Comparison of ENCODE assay signal across 6 cellular contexts in genomic region chr14:69065934-69066333, GRCh38.
DNase-seq lines count a peak whose midpoint lies in the region; ATAC-seq, FAIRE-seq and TF ChIP-seq lines count a peak whose summit lies in the region.
"Not testable (repeated sequence)": the region's sequence is repeated elsewhere in the genome, so short reads cannot be mapped to it uniquely, and the experiment has no call there.

No MANE protein-coding gene starts in this region.

- TF ChIP-seq CTCF in IMR-90 (conservative IDR thresholded peaks at IDR 0.05; ENCODE audit: low read depth, low read length); K562 (IDR thresholded peaks at IDR 0.05 in 2 of 3, conservative IDR thresholded peaks at IDR 0.05 in 1 of 3; ENCODE audit: insufficient read depth in 2 of 3, low read depth in 1 of 3, low read length in 3 of 3); neutrophil (IDR thresholded peaks at IDR 0.05): not testable (repeated sequence)

- H3K36me3 ChIP-seq in IMR-90 (ENCODE audit: control insufficient read depth, insufficient read depth, low read length): peaks cover 14% of the 10 kb centered on the region
- H3K36me3 ChIP-seq in K562 (ENCODE audit: control insufficient read depth, insufficient read depth, low read length): peaks cover 28% of the 10 kb centered on the region; the same call in 2 of the 3 replicates
- not testable (repeated sequence) for H3K36me3 ChIP-seq in neutrophil

- H3K4me1 ChIP-seq in IMR-90 (ENCODE audit: control insufficient read depth, insufficient read depth, low read length); K562 (replicated peaks in 1 of 2; ENCODE audit: control insufficient read depth in 2 of 2, insufficient read depth in 2 of 2, low read length in 2 of 2): not testable (repeated sequence)
- peaks cover 49 to 53% of the 10 kb centered on the region in 2 experiments for H3K4me1 ChIP-seq in neutrophil (ENCODE audit: control insufficient read depth in 1 of 2, insufficient read depth in 1 of 2, low read depth in 1 of 2, low read length in 1 of 2)

- H3K27ac ChIP-seq in IMR-90 (ENCODE audit: insufficient read depth, low read length); K562 (ENCODE audit: extremely low read depth, low read depth, low read length): not testable (repeated sequence)
- H3K27ac ChIP-seq in neutrophil: peak overlapping the region; percentile 73

- not testable (repeated sequence) for H3K4me2 ChIP-seq in IMR-90 (ENCODE audit: low read depth, low read length); K562 (ENCODE audit: insufficient read depth, low read length)

- H4K8ac ChIP-seq in IMR-90 (ENCODE audit: low read depth in 2 of 2, low read length in 2 of 2): not testable (repeated sequence)

- not testable (repeated sequence) for H2BK15ac ChIP-seq in IMR-90 (ENCODE audit: low read depth, low read length)

- not testable (repeated sequence) for FAIRE-seq in K562 (lab: Jason Lieb, UNC)

- H3K27ac Mint-ChIP-seq in activated CD8-positive, alpha-beta T cell treated with anti-CD3 and anti-CD28 coated beads, Interleukin-2, amount 10 ng/mL, durations not matched to agents 7 days and 5 days: peak overlapping the region; percentile 25
- H3K27ac Mint-ChIP-seq in activated T-helper 17 cell treated with anti-CD3 and anti-CD28 coated beads, Interleukin-2, amount 50 U/mL, for 72 hours: peak overlapping the region; percentile 35
- H3K27ac Mint-ChIP-seq in activated naive CD8-positive, alpha-beta T cell treated with anti-CD3 and anti-CD28 coated beads, Interleukin-2, amount 50 U/mL, for 24 hours: peak overlapping the region; percentile 60

- H3K4me3 Mint-ChIP-seq in activated CD8-positive, alpha-beta T cell treated with anti-CD3 and anti-CD28 coated beads, Interleukin-2, amount 10 ng/mL, durations not matched to agents 7 days and 5 days; activated naive CD8-positive, alpha-beta T cell treated with anti-CD3 and anti-CD28 coated beads, Interleukin-2, amount 50 U/mL, for 24 hours: not testable (repeated sequence)
- H3K4me3 Mint-ChIP-seq in activated T-helper 17 cell treated with anti-CD3 and anti-CD28 coated beads, Interleukin-2, amount 50 U/mL, for 72 hours: peak overlapping the region; percentile 10

- not testable (repeated sequence) for TF ChIP-seq EP300 in K562 (IDR thresholded peaks at IDR 0.05; ENCODE audit: low read length)

- H3K36me3 Mint-ChIP-seq in activated CD8-positive, alpha-beta T cell treated with anti-CD3 and anti-CD28 coated beads, Interleukin-2, amount 10 ng/mL, durations not matched to agents 7 days and 5 days (ENCODE audit: low read depth): peaks cover 55% of the 10 kb centered on the region
- H3K36me3 Mint-ChIP-seq in activated T-helper 17 cell treated with anti-CD3 and anti-CD28 coated beads, Interleukin-2, amount 50 U/mL, for 72 hours (ENCODE audit: low read depth): peaks cover 89% of the 10 kb centered on the region
- H3K36me3 Mint-ChIP-seq in activated naive CD8-positive, alpha-beta T cell treated with anti-CD3 and anti-CD28 coated beads, Interleukin-2, amount 50 U/mL, for 24 hours (ENCODE audit: low read depth): peaks cover 30% of the 10 kb centered on the region

- peaks cover 8 to 34% of the 10 kb centered on the region in 2 experiments for H3K79me1 ChIP-seq in IMR-90 (ENCODE audit: low read depth in 1 of 2, low read length in 2 of 2)

- H3K9ac ChIP-seq in IMR-90 (ENCODE audit: low read depth, low read length); K562 (ENCODE audit: insufficient read depth in 1 of 2, low read depth in 2 of 2, low read length in 2 of 2): not testable (repeated sequence)

- not testable (repeated sequence) for H2BK20ac ChIP-seq in IMR-90 (ENCODE audit: low read depth, low read length)

- not testable (repeated sequence) for BruUV-seq in IMR-90 (replicated peaks; lab: Mats Ljungman, UMichigan); K562 (replicated peaks; lab: Mats Ljungman, UMichigan)

- not testable (repeated sequence) for H2BK120ac ChIP-seq in IMR-90 (ENCODE audit: low read depth, low read length)

- not testable (repeated sequence) for H3K56ac ChIP-seq in IMR-90 (ENCODE audit: extremely low read depth, insufficient read depth, low read length)

- H2AK9ac ChIP-seq in IMR-90 (replicated peaks; ENCODE audit: low read depth, low read length, poor library complexity): not testable (repeated sequence)

- in situ Hi-C loops in IMR-90 (cut with MboI; ENCODE audit: low sequenced_read_pairs); K562 (cut with MboI): not testable (repeated sequence)

- ATAC-seq in IMR-90 (ENCODE audit: low read depth); activated CD8-positive, alpha-beta T cell treated with anti-CD3 and anti-CD28 coated beads, Interleukin-2, amount 10 ng/mL, durations not matched to agents 7 days and 5 days; activated T-helper 17 cell treated with anti-CD3 and anti-CD28 coated beads, Interleukin-2, amount 50 U/mL, for 72 hours (replicated peaks); activated naive CD8-positive, alpha-beta T cell treated with anti-CD3 and anti-CD28 coated beads, Interleukin-2, amount 50 U/mL, for 24 hours; K562: not testable (repeated sequence)

- H2AK5ac ChIP-seq in IMR-90 (ENCODE audit: low read depth, low read length): not testable (repeated sequence)

- H4K5ac ChIP-seq in IMR-90 (ENCODE audit: low read depth, low read length): not testable (repeated sequence)

- DNase-seq in IMR-90; activated CD8-positive, alpha-beta T cell treated with anti-CD3 and anti-CD28 coated beads, Interleukin-2, amount 10 ng/mL, durations not matched to agents 7 days and 5 days; activated naive CD8-positive, alpha-beta T cell treated with anti-CD3 and anti-CD28 coated beads, Interleukin-2, amount 50 U/mL, for 24 hours; K562 (ENCODE audit: extremely low read depth in 1 of 4, low spot score in 3 of 4): not testable (repeated sequence)

- H3K4ac ChIP-seq in IMR-90 (ENCODE audit: low read depth, low read length): not testable (repeated sequence)

- H3K4me1 Mint-ChIP-seq in activated CD8-positive, alpha-beta T cell treated with anti-CD3 and anti-CD28 coated beads, Interleukin-2, amount 10 ng/mL, durations not matched to agents 7 days and 5 days (ENCODE audit: low read depth); activated T-helper 17 cell treated with anti-CD3 and anti-CD28 coated beads, Interleukin-2, amount 50 U/mL, for 72 hours: not testable (repeated sequence)
- H3K4me1 Mint-ChIP-seq in activated naive CD8-positive, alpha-beta T cell treated with anti-CD3 and anti-CD28 coated beads, Interleukin-2, amount 50 U/mL, for 24 hours: peaks cover 22% of the 10 kb centered on the region

- H3K27me3 Mint-ChIP-seq in activated CD8-positive, alpha-beta T cell treated with anti-CD3 and anti-CD28 coated beads, Interleukin-2, amount 10 ng/mL, durations not matched to agents 7 days and 5 days (ENCODE audit: low read depth); activated T-helper 17 cell treated with anti-CD3 and anti-CD28 coated beads, Interleukin-2, amount 50 U/mL, for 72 hours; activated naive CD8-positive, alpha-beta T cell treated with anti-CD3 and anti-CD28 coated beads, Interleukin-2, amount 50 U/mL, for 24 hours: not testable (repeated sequence)

- TF ChIP-seq RAD21 in IMR-90 (IDR thresholded peaks at IDR 0.05; ENCODE audit: low read length); K562 (CRISPR knock-in tag; conservative IDR thresholded peaks at IDR 0.05 in 1 of 2, IDR thresholded peaks at IDR 0.05 in 1 of 2): not testable (repeated sequence)

- H4K91ac ChIP-seq in IMR-90 (ENCODE audit: insufficient read depth, low read depth, low read length): not testable (repeated sequence)

- not testable (repeated sequence) for H3K4me3 ChIP-seq in IMR-90 (ENCODE audit: insufficient read depth, low read depth, low read length); K562; neutrophil (ENCODE audit: low read depth in 1 of 2, low read length in 1 of 2)

- no CpG with 5 or more reads among the region's 4 CpGs for WGBS in IMR-90 (ENCODE audit: extremely low coverage in 2 of 2, insufficient read length in 1 of 2), 2 experiments
- WGBS in K562 (ENCODE audit: insufficient coverage, low coverage, missing lambda C conversion rate): 96% methylated on average over 4 of the region's 4 CpGs

- H3K27me3 ChIP-seq in IMR-90 (ENCODE audit: control insufficient read depth, insufficient read depth, low read length); K562 (ENCODE audit: control insufficient read depth in 2 of 2, insufficient read depth in 2 of 2, low read length in 2 of 2); neutrophil: not testable (repeated sequence)

- H3K9me1 ChIP-seq in IMR-90 (ENCODE audit: insufficient read depth, low read length); K562 (ENCODE audit: control insufficient read depth, insufficient read depth, low read length): not testable (repeated sequence)

- not testable (repeated sequence) for H2BK5ac ChIP-seq in IMR-90 (ENCODE audit: low read depth, low read length, poor library complexity, severe bottlenecking)

- H3K9me3 Mint-ChIP-seq in activated CD8-positive, alpha-beta T cell treated with anti-CD3 and anti-CD28 coated beads, Interleukin-2, amount 10 ng/mL, durations not matched to agents 7 days and 5 days (ENCODE audit: insufficient read depth); activated T-helper 17 cell treated with anti-CD3 and anti-CD28 coated beads, Interleukin-2, amount 50 U/mL, for 72 hours; activated naive CD8-positive, alpha-beta T cell treated with anti-CD3 and anti-CD28 coated beads, Interleukin-2, amount 50 U/mL, for 24 hours: not testable (repeated sequence)

- H3K9me3 ChIP-seq in IMR-90 (ENCODE audit: control insufficient read depth, insufficient read depth, low read length); K562 (replicated peaks; ENCODE audit: control insufficient read depth, insufficient read depth, low read depth, low read length); neutrophil: not testable (repeated sequence)

- H2AFZ ChIP-seq in IMR-90 (replicated peaks; ENCODE audit: low read length, poor library complexity); K562 (ENCODE audit: low read depth, low read length): not testable (repeated sequence)

- H3K23ac ChIP-seq in IMR-90 (ENCODE audit: low read depth, low read length): not testable (repeated sequence)

- not testable (repeated sequence) for H3K18ac ChIP-seq in IMR-90 (ENCODE audit: low read depth, low read length)

- intact Hi-C loops in IMR-90 (cut with micrococcal nuclease); K562 (cut with micrococcal nuclease): not testable (repeated sequence)

- H3K14ac ChIP-seq in IMR-90 (replicated peaks; ENCODE audit: low read depth, low read length): not testable (repeated sequence)

- CTCF ChIA-PET in IMR-90 (lab: Yijun Ruan, JAX); activated CD8-positive, alpha-beta T cell treated with anti-CD3 and anti-CD28 coated beads, Interleukin-2, amount 10 ng/mL, durations not matched to agents 7 days and 5 days (lab: Charles Lee); K562 (lab: Yijun Ruan, JAX; ENCODE audit: low intra/inter-chr PET ratio): not testable (repeated sequence)

- POLR2A ChIA-PET in IMR-90 (lab: Charles Lee; ENCODE audit: unreplicated experiment): interaction anchor here (0.6 kb wide), 1 partner anchor 107 kb away, joined by 4 read pairs; no protein-coding TSS in a partner anchor
- POLR2A ChIA-PET in activated CD8-positive, alpha-beta T cell treated with anti-CD3 and anti-CD28 coated beads, Interleukin-2, amount 10 ng/mL, durations not matched to agents 7 days and 5 days (lab: Charles Lee); K562 (lab: Yijun Ruan, JAX): not testable (repeated sequence)

- dilution Hi-C loops in IMR-90 (cut with HindIII; ENCODE audit: low sequenced_read_pairs, unreplicated experiment): not testable (repeated sequence)

- not testable (repeated sequence) for H4K20me1 ChIP-seq in IMR-90 (ENCODE audit: insufficient read depth, low read length); K562 (replicated peaks; ENCODE audit: control insufficient read depth, insufficient read depth, low read length)

- TF ChIP-seq POLR2A in IMR-90 (IDR thresholded peaks at IDR 0.05; ENCODE audit: low read depth, low read length); K562 (conservative IDR thresholded peaks at IDR 0.05): not testable (repeated sequence)

- not testable (repeated sequence) for H3K79me2 ChIP-seq in K562 (ENCODE audit: control insufficient read depth, insufficient read depth, low read length)
